ENCODE assay signal across 1 cellular context in the genomic region with DNA sequence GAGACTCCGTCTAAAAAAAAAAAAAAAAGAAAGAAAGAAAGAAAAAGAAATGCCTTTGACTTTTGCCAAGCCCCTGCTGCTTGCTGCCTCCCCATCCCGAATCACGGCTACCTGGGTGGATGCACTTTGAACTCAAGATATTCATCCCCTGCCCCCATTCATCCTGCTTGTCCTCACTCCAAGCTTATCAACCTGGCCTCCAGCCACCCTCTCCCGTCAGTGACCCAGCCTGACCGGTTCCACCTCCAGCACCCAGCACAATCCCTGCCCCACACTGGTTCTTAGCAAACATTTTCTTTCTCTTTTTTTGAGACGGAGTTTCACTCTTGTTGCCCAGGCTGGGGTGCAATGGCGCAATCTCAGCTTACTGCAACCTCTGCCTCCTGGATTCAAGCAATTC.
TF ChIP-seq lines count a peak whose summit lies in the region.

No MANE protein-coding gene starts in this region.

TF ChIP-seq in HCT116, 20 proteins besides CTCF, POLR2A, EP300 and RAD21:
- TF ChIP-seq ELF1 (IDR thresholded peaks at IDR 0.05; ENCODE audit: borderline replicate concordance, low read depth): no peak
- TF ChIP-seq POLR2AphosphoS5 (IDR thresholded peaks at IDR 0.05; ENCODE audit: low read depth, low read length): peak; percentile 63
- no peak for TF ChIP-seq SIN3A (IDR thresholded peaks at IDR 0.05; ENCODE audit: low read depth)
- peak; percentile 17 for TF ChIP-seq TCF7L2 (IDR thresholded peaks at IDR 0.05; ENCODE audit: borderline replicate concordance, extremely low read depth, insufficient read depth, insufficient read length)
